Comparison of ENCODE assay signal across 11 cellular contexts in the genomic region with DNA sequence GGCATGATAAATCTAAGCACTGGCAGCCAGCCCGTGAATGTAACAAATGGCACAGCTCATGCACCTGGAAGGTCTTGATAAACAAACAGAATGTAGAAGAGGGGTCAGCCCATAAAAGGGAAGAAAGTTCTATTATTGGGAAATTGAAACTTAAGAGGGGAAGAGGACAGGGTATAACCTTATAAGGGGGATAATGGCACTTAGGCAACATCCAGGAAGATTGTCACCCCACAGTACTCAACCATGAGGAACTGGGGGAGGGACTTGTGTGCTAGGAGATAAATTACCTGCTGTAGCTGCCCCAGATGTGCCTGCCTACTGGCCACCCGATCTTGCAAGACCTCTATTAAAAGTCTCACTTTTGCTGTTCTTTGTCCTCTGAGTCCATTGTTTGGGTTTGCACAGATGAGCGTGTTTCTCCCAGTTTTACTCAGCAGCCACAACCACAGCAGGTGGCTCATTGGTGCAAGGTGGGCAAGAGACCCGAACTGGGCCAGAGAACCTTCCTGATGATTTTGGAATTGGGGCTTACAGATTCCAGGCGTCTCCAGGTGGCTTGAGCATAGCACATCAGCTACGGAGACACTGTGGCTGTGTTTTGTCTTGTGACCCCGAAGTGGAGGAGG.
DNase-seq lines count a peak whose midpoint lies in the region; ATAC-seq and FAIRE-seq lines count a peak whose summit lies in the region.
"Had no signal": no experiment of that assay in that cellular context is flagged by ENCODE, and none has a peak within 500 bp of the region (broad histone marks: within the 10 kb centered on the region; RNA-seq: fewer than 3 reads in every experiment).

No MANE protein-coding gene starts in this region.

- FAIRE-seq in frontal cortex (lab: Jason Lieb, UNC): no peak
- FAIRE-seq: A204.1 had no signal

- DNase-seq in NCI-H2196 (lab: John Stamatoyannopoulos, UW; ENCODE audit: unreplicated experiment) (peak; percentile 28), NCI-H2196 treated with DMSO at 0.1 percent for 48 hours (lab: John Stamatoyannopoulos, UW; ENCODE audit: unreplicated experiment) (no peak), NCI-H1105 (lab: John Stamatoyannopoulos, UW) (peak; percentile 67), OCI-M1 (lab: John Stamatoyannopoulos, UW) (peak; percentile 49), renal cortical epithelial cell (ENCODE audit: low read depth) (peak; percentile 54), GDM1 (lab: John Stamatoyannopoulos, UW) (no peak), frontal cortex (ENCODE audit: low spot score in 2 of 2) (no peak)
- DNase-seq: activated T-cell treated with anti-CD3 and anti-CD28 coated beads, Interleukin-2, amount 50 U/mL, for 4 hours; NCI-H345 had no signal

- ATAC-seq in HG03565 (IDR thresholded peaks at IDR 0.05; ENCODE audit: unreplicated experiment): no peak

Comparison
In these comparisons a context has a peak if more than half of its experiments do, and no peak if none do; other contexts are left out.
1. DNase-seq: peak in NCI-H2196 (single experiment), NCI-H1105 (single experiment), OCI-M1 (single experiment) and renal cortical epithelial cell (single experiment); none in NCI-H2196 treated with DMSO at 0.1 percent for 48 hours (single experiment), GDM1 (single experiment) and frontal cortex (0 of 2).